ENCODE assay signal across 1 cellular context in genomic region chrX:24483596-24483995, GRCh38.
TF ChIP-seq lines count a peak whose summit lies in the region.

No MANE protein-coding gene starts in this region.

TF ChIP-seq in HepG2, 621 proteins besides CTCF, POLR2A, EP300 and RAD21:
- no peak for TF ChIP-seq AHDC1 (CRISPR knock-in tag; IDR thresholded peaks at IDR 0.05; ENCODE audit: borderline replicate concordance)
- no peak for TF ChIP-seq CHD2 (IDR thresholded peaks at IDR 0.05; ENCODE audit: low read depth, low read length)
- peak; percentile 13; the same call in 1 of the 2 replicates for TF ChIP-seq HNF4A (CRISPR knock-in tag; IDR thresholded peaks at IDR 0.05)
- TF ChIP-seq RORA (CRISPR knock-in tag; IDR thresholded peaks at IDR 0.05): no peak
